In genomic region chr10:126062132-126063032, GRCh38 we compare ENCODE assay signal across 9 cellular contexts.
DNase-seq lines count a peak whose midpoint lies in the region; ATAC-seq, FAIRE-seq and TF ChIP-seq lines count a peak whose summit lies in the region.
"Had no signal": no experiment of that assay in that cellular context is flagged by ENCODE, and none has a peak within 500 bp of the region (broad histone marks: within the 10 kb centered on the region; RNA-seq: fewer than 3 reads in every experiment).

No MANE protein-coding gene starts in this region.

- H3K9me3 ChIP-seq in SJCRH30 (replicated peaks) (no peaks in the 10 kb centered on the region), pancreas (no peaks in the 10 kb centered on the region)

- no peak for FAIRE-seq in pancreas (lab: Jason Lieb, UNC)

- 63 to 70% methylated on average over 11 of the region's 11 CpGs for WGBS in pancreas, 2 donors

- H3K27ac ChIP-seq in SJCRH30: peak overlapping the region; percentile 99
- peak overlapping the region in 2 of 4 donors; percentile 60 to 64 for H3K27ac ChIP-seq in pancreas

- H3K36me3 ChIP-seq in SJCRH30 (no peaks in the 10 kb centered on the region), pancreas (no peaks in the 10 kb centered on the region)

- H3K4me1 ChIP-seq in SJCRH30 (peaks cover 22% of the 10 kb centered on the region), pancreas (peaks cover 0 to 6% (median 0%) of the 10 kb centered on the region in 3 donors)

- no peaks in the 10 kb centered on the region for H3K27me3 ChIP-seq in SJCRH30
- H3K27me3 ChIP-seq in pancreas: no peaks in the 10 kb centered on the region

- intact Hi-C loops in pancreas (cut with DNase I): no loop called here

- DNase-seq in COLO829 (ENCODE audit: low spot score): peak; percentile 68
- DNase-seq in SJCRH30: peak; percentile 91
- DNase-seq in fibroblast of villous mesenchyme (ENCODE audit: low read depth): peak; percentile 95
- DNase-seq in pancreas: peak in 5 of 6 donors; percentile 55 to 77 (median 69)
- no peak for DNase-seq in NCI-H345 (lab: John Stamatoyannopoulos, UW)
- DNase-seq in SHP77 treated with DMSO at 0.1 percent for 48 hours (lab: John Stamatoyannopoulos, UW): no peak
- DNase-seq: NCI-H2029 had no signal

- H3K4me3 ChIP-seq in SJCRH30: no peak overlapping the region; the same call in 1 of the 2 replicates
- no peak overlapping the region for H3K4me3 ChIP-seq in fibroblast of villous mesenchyme (ENCODE audit: low read depth, low read length)
- no peak overlapping the region for H3K4me3 ChIP-seq in pancreas

- peak in 3 of 4 donors; percentile 87 to 92 (median 89) for ATAC-seq in pancreas
- ATAC-seq in GM18867 (IDR thresholded peaks at IDR 0.05; ENCODE audit: unreplicated experiment): no peak
- no peak for ATAC-seq in HG03432 (IDR thresholded peaks at IDR 0.05; ENCODE audit: unreplicated experiment)

- TF ChIP-seq CTCF in fibroblast of villous mesenchyme (IDR thresholded peaks at IDR 0.05; ENCODE audit: insufficient read depth, low read depth, low read length) (no peak), pancreas (IDR thresholded peaks at IDR 0.05) (no peak)

Comparison
In these comparisons a context has a peak if more than half of its experiments do, and no peak if none do; other contexts are left out.
1. DNase-seq: peak in COLO829 (single experiment), SJCRH30 (2 of 2), fibroblast of villous mesenchyme (single experiment) and pancreas (5 of 6); none in NCI-H345 (single experiment) and SHP77 treated with DMSO at 0.1 percent for 48 hours (single experiment).
2. ATAC-seq: peak in pancreas (3 of 4); none in GM18867 (single experiment) and HG03432 (single experiment).